Comparison of ENCODE assay signal across 1 cellular context in the genomic region with DNA sequence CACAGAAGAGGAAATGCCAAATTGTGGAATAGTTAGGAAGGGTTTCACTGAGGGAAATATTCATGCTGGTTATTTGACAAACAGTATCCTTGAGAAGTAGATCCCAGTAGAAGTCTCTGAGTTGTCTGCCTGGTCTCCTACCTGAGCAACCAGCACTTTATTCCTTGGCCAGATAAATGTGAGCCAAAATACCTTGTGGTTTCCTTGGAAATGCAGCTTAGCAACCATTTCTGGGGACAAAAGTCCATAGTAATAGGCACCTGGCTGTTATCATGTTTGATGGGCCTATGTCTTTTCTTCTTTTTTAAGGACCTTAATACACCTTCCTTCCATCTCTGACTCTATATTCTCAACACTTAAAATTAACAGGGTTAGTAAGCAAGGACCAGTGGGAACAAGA.
TF ChIP-seq lines count a peak whose summit lies in the region.

No MANE protein-coding gene starts in this region.

TF ChIP-seq in HepG2, 621 proteins besides CTCF, POLR2A, EP300 and RAD21 (continued from another document):
- TF ChIP-seq, protein P1, sequence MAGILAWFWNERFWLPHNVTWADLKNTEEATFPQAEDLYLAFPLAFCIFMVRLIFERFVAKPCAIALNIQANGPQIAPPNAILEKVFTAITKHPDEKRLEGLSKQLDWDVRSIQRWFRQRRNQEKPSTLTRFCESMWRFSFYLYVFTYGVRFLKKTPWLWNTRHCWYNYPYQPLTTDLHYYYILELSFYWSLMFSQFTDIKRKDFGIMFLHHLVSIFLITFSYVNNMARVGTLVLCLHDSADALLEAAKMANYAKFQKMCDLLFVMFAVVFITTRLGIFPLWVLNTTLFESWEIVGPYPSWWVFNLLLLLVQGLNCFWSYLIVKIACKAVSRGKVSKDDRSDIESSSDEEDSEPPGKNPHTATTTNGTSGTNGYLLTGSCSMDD (CRISPR knock-in tag; IDR thresholded peaks at IDR 0.05), result no peak
- TF ChIP-seq, protein P2, sequence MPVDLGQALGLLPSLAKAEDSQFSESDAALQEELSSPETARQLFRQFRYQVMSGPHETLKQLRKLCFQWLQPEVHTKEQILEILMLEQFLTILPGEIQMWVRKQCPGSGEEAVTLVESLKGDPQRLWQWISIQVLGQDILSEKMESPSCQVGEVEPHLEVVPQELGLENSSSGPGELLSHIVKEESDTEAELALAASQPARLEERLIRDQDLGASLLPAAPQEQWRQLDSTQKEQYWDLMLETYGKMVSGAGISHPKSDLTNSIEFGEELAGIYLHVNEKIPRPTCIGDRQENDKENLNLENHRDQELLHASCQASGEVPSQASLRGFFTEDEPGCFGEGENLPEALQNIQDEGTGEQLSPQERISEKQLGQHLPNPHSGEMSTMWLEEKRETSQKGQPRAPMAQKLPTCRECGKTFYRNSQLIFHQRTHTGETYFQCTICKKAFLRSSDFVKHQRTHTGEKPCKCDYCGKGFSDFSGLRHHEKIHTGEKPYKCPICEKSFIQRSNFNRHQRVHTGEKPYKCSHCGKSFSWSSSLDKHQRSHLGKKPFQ (CRISPR knock-in tag; IDR thresholded peaks at IDR 0.05; ENCODE audit: insufficient replicate concordance), result no peak
- no peak for TF ChIP-seq PRPF4 (IDR thresholded peaks at IDR 0.05; ENCODE audit: low read depth, low read length, poor library complexity, severe bottlenecking)
- TF ChIP-seq ZBTB7B (CRISPR knock-in tag; IDR thresholded peaks at IDR 0.05), result no peak
- TF ChIP-seq HNRNPL (IDR thresholded peaks at IDR 0.05; ENCODE audit: low read depth, low read length), result no peak
